26 cellular contexts compared by ENCODE assay signal in genomic region chr14:95849761-95850160, GRCh38. TPM values are rescaled to one million over a fixed set of nuclear protein-coding genes. Genes with fewer than 3 reads are reported as not detected.
DNase-seq lines count a peak whose midpoint lies in the region; ATAC-seq and TF ChIP-seq lines count a peak whose summit lies in the region.
"Had no signal": no experiment of that assay in that cellular context is flagged by ENCODE, and none has a peak within 500 bp of the region (broad histone marks: within the 10 kb centered on the region; RNA-seq: fewer than 3 reads in every experiment).

No MANE protein-coding gene starts in this region.

- H3K27ac Mint-ChIP-seq in endodermal cell: no peak overlapping the region
- no peak overlapping the region for H3K27ac Mint-ChIP-seq in activated CD4-positive, alpha-beta T cell treated with anti-CD3 and anti-CD28 coated beads for 36 hours
- H3K27ac Mint-ChIP-seq: B cell; CD4-positive, alpha-beta T cell; CD8-positive, alpha-beta T cell had no signal

- H3K9ac ChIP-seq in endodermal cell (ENCODE audit: extremely low read depth, low read length, poor library complexity, severe bottlenecking) (no peak overlapping the region), parathyroid adenoma (no peak overlapping the region)
- H3K9ac ChIP-seq: BLaER1 treated with 17β-estradiol and CSF1 and Interleukin-3, amounts not matched to agents 10 nM and 100 nM had no signal

- no peak overlapping the region for H3K4me2 ChIP-seq in parathyroid adenoma (ENCODE audit: low read length)
- H3K4me2 ChIP-seq: A549 had no signal

- DNase-seq in right atrium auricular region (ENCODE audit: low spot score) (peak; percentile 4), left ventricle myocardium inferior (no peak), endodermal cell (peak; percentile 58), islet precursor cell (peak; percentile 27), uterus (no peak)
- DNase-seq in activated CD4-positive, alpha-beta T cell treated with anti-CD3 and anti-CD28 coated beads for 36 hours: no peak
- DNase-seq: AML-193; CD4-positive, alpha-beta T cell; CD8-positive, alpha-beta T cell; DMS 273 treated with DMSO at 0.1 percent for 48 hours; DMS153; DMS79; DND-41; EL; GDM1 had no signal

- H3K27ac ChIP-seq in right atrium auricular region: no peak overlapping the region
- no peak overlapping the region for H3K27ac ChIP-seq in left ventricle myocardium inferior (replicated peaks)
- no peak overlapping the region for H3K27ac ChIP-seq in endodermal cell (ENCODE audit: low read depth, low read length)
- H3K27ac ChIP-seq in parathyroid adenoma: peak overlapping the region; percentile 96
- no peak overlapping the region for H3K27ac ChIP-seq in uterus
- H3K27ac ChIP-seq: 22Rv1; A549; BLaER1 treated with 17β-estradiol and CSF1 and Interleukin-3, amounts not matched to agents 10 nM and 100 nM; C4-2B had no signal

- H3K36me3 Mint-ChIP-seq in endodermal cell (ENCODE audit: low read depth): no peaks in the 10 kb centered on the region
- no peaks in the 10 kb centered on the region for H3K36me3 Mint-ChIP-seq in activated CD4-positive, alpha-beta T cell treated with anti-CD3 and anti-CD28 coated beads for 36 hours (ENCODE audit: low read depth)
- H3K36me3 Mint-ChIP-seq: CD8-positive, alpha-beta T cell had no signal

- ATAC-seq in activated CD4-positive, alpha-beta T cell treated with anti-CD3 and anti-CD28 coated beads for 36 hours: no peak
- no peak for ATAC-seq in GM18858 (IDR thresholded peaks at IDR 0.05; ENCODE audit: unreplicated experiment)
- ATAC-seq: A549; CD8-positive, alpha-beta T cell; GM12878 had no signal

- H2AFZ ChIP-seq in parathyroid adenoma: peak overlapping the region; percentile 67

- TF ChIP-seq CTCF in right atrium auricular region (IDR thresholded peaks at IDR 0.05): no peak
- TF ChIP-seq CTCF in left ventricle myocardium inferior (IDR thresholded peaks at IDR 0.05; ENCODE audit: borderline replicate concordance): no peak
- no peak for TF ChIP-seq CTCF in endodermal cell (conservative IDR thresholded peaks at IDR 0.05)
- TF ChIP-seq CTCF in parathyroid adenoma (IDR thresholded peaks at IDR 0.05): no peak
- TF ChIP-seq CTCF in uterus (IDR thresholded peaks at IDR 0.05): no peak

- no peak for TF ChIP-seq POLR2A in uterus (IDR thresholded peaks at IDR 0.05)

- no peaks in the 10 kb centered on the region for H3K9me3 ChIP-seq in right atrium auricular region
- peaks cover 7% of the 10 kb centered on the region for H3K9me3 ChIP-seq in left ventricle myocardium inferior (replicated peaks)
- no peaks in the 10 kb centered on the region for H3K9me3 ChIP-seq in endodermal cell (ENCODE audit: control insufficient read depth, low read length)
- H3K9me3 ChIP-seq in parathyroid adenoma (ENCODE audit: control insufficient read depth, low read length): no peaks in the 10 kb centered on the region
- no peaks in the 10 kb centered on the region for H3K9me3 ChIP-seq in uterus
- H3K9me3 ChIP-seq: A549 had no signal

- H3K9me3 Mint-ChIP-seq in endodermal cell: no peaks in the 10 kb centered on the region
- no peaks in the 10 kb centered on the region for H3K9me3 Mint-ChIP-seq in activated CD4-positive, alpha-beta T cell treated with anti-CD3 and anti-CD28 coated beads for 36 hours (ENCODE audit: low read depth)
- H3K9me3 Mint-ChIP-seq: CD8-positive, alpha-beta T cell had no signal

- POLR2A ChIA-PET in activated CD4-positive, alpha-beta T cell treated with anti-CD3 and anti-CD28 coated beads for 36 hours (lab: Charles Lee): no interaction called here

- H3K27me3 ChIP-seq in right atrium auricular region (no peaks in the 10 kb centered on the region), left ventricle myocardium inferior (ENCODE audit: low read depth) (peaks cover 72% of the 10 kb centered on the region), endodermal cell (ENCODE audit: control insufficient read depth, insufficient read depth, low read length, poor library complexity, severe bottlenecking) (no peaks in the 10 kb centered on the region), parathyroid adenoma (ENCODE audit: control insufficient read depth, insufficient read depth, low read length) (no peaks in the 10 kb centered on the region), uterus (no peaks in the 10 kb centered on the region)
- H3K27me3 ChIP-seq: BLaER1 treated with 17β-estradiol and CSF1 and Interleukin-3, amounts not matched to agents 10 nM and 100 nM had no signal

- H3K4me1 Mint-ChIP-seq in endodermal cell: peaks cover 13% of the 10 kb centered on the region
- no peaks in the 10 kb centered on the region for H3K4me1 Mint-ChIP-seq in activated CD4-positive, alpha-beta T cell treated with anti-CD3 and anti-CD28 coated beads for 36 hours

- H3K4me3 ChIP-seq in right atrium auricular region (no peak overlapping the region), left ventricle myocardium inferior (no peak overlapping the region), endodermal cell (ENCODE audit: low read length) (no peak overlapping the region), parathyroid adenoma (ENCODE audit: low read depth, low read length) (no peak overlapping the region), uterus (no peak overlapping the region)
- H3K4me3 ChIP-seq: A549; BLaER1 treated with 17β-estradiol and CSF1 and Interleukin-3, amounts not matched to agents 10 nM and 100 nM; GM12878 had no signal

- WGBS in endodermal cell (ENCODE audit: insufficient coverage in 1 of 2, insufficient read length in 1 of 2), 2 experiments: 62 to 89% methylated on average over 3 of the region's 3 CpGs

- H3K4me1 ChIP-seq in right atrium auricular region: no peaks in the 10 kb centered on the region
- no peaks in the 10 kb centered on the region for H3K4me1 ChIP-seq in left ventricle myocardium inferior
- H3K4me1 ChIP-seq in endodermal cell (ENCODE audit: control insufficient read depth, insufficient read depth, low read length): peaks cover 3% of the 10 kb centered on the region
- H3K4me1 ChIP-seq in parathyroid adenoma: peaks cover 67% of the 10 kb centered on the region
- no peaks in the 10 kb centered on the region for H3K4me1 ChIP-seq in uterus
- H3K4me1 ChIP-seq: A549 had no signal

- intact Hi-C loops in left ventricle myocardium inferior (cut with micrococcal nuclease): no loop called here
- intact Hi-C loops in activated CD4-positive, alpha-beta T cell treated with anti-CD3 and anti-CD28 coated beads for 36 hours (cut with DNase I, micrococcal nuclease): no loop called here
- intact Hi-C loops in uterus (cut with DNase I; ENCODE audit: low total_unique reads): no loop called here

- no peak overlapping the region for H3K4me3 Mint-ChIP-seq in endodermal cell
- H3K4me3 Mint-ChIP-seq in activated CD4-positive, alpha-beta T cell treated with anti-CD3 and anti-CD28 coated beads for 36 hours: no peak overlapping the region
- H3K4me3 Mint-ChIP-seq: B cell; CD4-positive, alpha-beta T cell; CD8-positive, alpha-beta T cell had no signal

- H3K36me3 ChIP-seq in right atrium auricular region (no peaks in the 10 kb centered on the region), left ventricle myocardium inferior (no peaks in the 10 kb centered on the region), endodermal cell (ENCODE audit: control insufficient read depth, insufficient read depth, low read length) (no peaks in the 10 kb centered on the region), parathyroid adenoma (ENCODE audit: control insufficient read depth, insufficient read depth, low read length) (no peaks in the 10 kb centered on the region), uterus (no peaks in the 10 kb centered on the region)
- H3K36me3 ChIP-seq: BLaER1 treated with 17β-estradiol and CSF1 and Interleukin-3, amounts not matched to agents 10 nM and 100 nM had no signal

- CTCF ChIA-PET in activated CD4-positive, alpha-beta T cell treated with anti-CD3 and anti-CD28 coated beads for 36 hours (lab: Charles Lee): no interaction called here

- peaks cover 2% of the 10 kb centered on the region for H3K27me3 Mint-ChIP-seq in endodermal cell (ENCODE audit: insufficient read depth)
- peaks cover 25% of the 10 kb centered on the region for H3K27me3 Mint-ChIP-seq in activated CD4-positive, alpha-beta T cell treated with anti-CD3 and anti-CD28 coated beads for 36 hours

- no peaks in the 10 kb centered on the region for H3K79me2 ChIP-seq in parathyroid adenoma

RNA-seq across cellular contexts. Expression of gene TUNAR, which starts 26.9 kb away (rescaled TPM):
- total RNA-seq in right atrium auricular region (not detected), left ventricle myocardium inferior (not detected), endodermal cell (10 to 100 TPM; 26.2 to 30.0 TPM), uterus (1 to 10 TPM in 2 of 4 donors, under 1 TPM in 1, not detected in 1; 0.40 to 4.2 (median 1.8) TPM)
- polyA plus RNA-seq in endodermal cell (2013, experiment 1 of 2): 10.0 TPM
- 8.7 TPM for polyA plus RNA-seq in endodermal cell (2013, experiment 2 of 2)
- not detected for total RNA-seq in activated CD4-positive, alpha-beta T cell treated with anti-CD3 and anti-CD28 coated beads for 36 hours
- total RNA-seq: A172; CD4-positive, alpha-beta T cell; CD8-positive, alpha-beta T cell; G401; GM12878 had no signal
- polyA plus RNA-seq: A549, BJ had no signal

Comparison
In these comparisons a context has a peak if more than half of its experiments do, and no peak if none do; other contexts are left out.
1. DNase-seq: peak in right atrium auricular region (single experiment), endodermal cell (single experiment) and islet precursor cell (single experiment); none in left ventricle myocardium inferior (single experiment), activated CD4-positive, alpha-beta T cell treated with anti-CD3 and anti-CD28 coated beads for 36 hours (single experiment) and uterus (0 of 2).
2. RNA of gene TUNAR, which starts 26.9 kb away (total RNA-seq): 26.2 to 30.0 TPM in endodermal cell; 0.40 to 4.2 TPM in uterus, not detected in activated CD4-positive, alpha-beta T cell treated with anti-CD3 and anti-CD28 coated beads for 36 hours, not detected in right atrium auricular region and not detected in left ventricle myocardium inferior (single experiment); every median in the first group is over 4 times any median in the second.